Comparison of ENCODE assay signal across 14 cellular contexts in genomic region chr9:85009251-85009650, GRCh38.
DNase-seq lines count a peak whose midpoint lies in the region; ATAC-seq and TF ChIP-seq lines count a peak whose summit lies in the region.
"Had no signal": no experiment of that assay in that cellular context is flagged by ENCODE, and none has a peak within 500 bp of the region (broad histone marks: within the 10 kb centered on the region; RNA-seq: fewer than 3 reads in every experiment).

No MANE protein-coding gene starts in this region.

- no peak overlapping the region for H3K27ac ChIP-seq in mammary epithelial cell (ENCODE audit: insufficient read depth, low read depth, low read length)
- H3K27ac ChIP-seq: A549, ascending aorta, GM23248 had no signal

- BruUV-seq in mammary epithelial cell (replicated peaks; lab: Mats Ljungman, UMichigan), result no TSS peak

- no peaks in the 10 kb centered on the region for H3K9me3 ChIP-seq in mammary epithelial cell (replicated peaks; ENCODE audit: insufficient read depth, low read length)
- H3K9me3 ChIP-seq: A549, ascending aorta had no signal

- dilution Hi-C loops in mammary epithelial cell (cut with HindIII; ENCODE audit: low sequenced_read_pairs), result loop anchor here (25.0 kb wide), 1 partner anchor 253 kb away; no protein-coding TSS in a partner anchor

- peak; percentile 3 for DNase-seq in GM06990 (ENCODE audit: extremely low read depth, insufficient read length)
- peak; percentile 3 for DNase-seq in GM19238 (ENCODE audit: insufficient read length, low spot score)
- no peak for DNase-seq in mammary epithelial cell
- no peak for DNase-seq in OCI-M1 (lab: John Stamatoyannopoulos, UW)
- no peak for DNase-seq in left cardiac atrium
- DNase-seq in NCI-H1105 (lab: John Stamatoyannopoulos, UW), result no peak
- DNase-seq: DMS 273 treated with DMSO at 0.1 percent for 48 hours, endodermal cell, GM23248, NCI-H2081 had no signal

- H4K20me1 ChIP-seq in mammary epithelial cell (ENCODE audit: insufficient read depth, low read length), result no peaks in the 10 kb centered on the region

- no peak overlapping the region for H3K9ac ChIP-seq in mammary epithelial cell (ENCODE audit: insufficient read depth, low read length)
- H3K9ac ChIP-seq: GM23248 had no signal

- H3K27me3 ChIP-seq in GM06990 (replicated peaks; ENCODE audit: control insufficient read depth, insufficient read depth, low read length) (no peaks in the 10 kb centered on the region; the same call in none of the 2 replicates), mammary epithelial cell (ENCODE audit: insufficient read depth, low read length) (peaks cover 4% of the 10 kb centered on the region)
- H3K27me3 ChIP-seq: ascending aorta had no signal

- H2AFZ ChIP-seq in mammary epithelial cell (ENCODE audit: low read depth, low read length), result no peak overlapping the region
- H2AFZ ChIP-seq: GM23248 had no signal

- H3K4me1 ChIP-seq in mammary epithelial cell (ENCODE audit: insufficient read depth, low read length), result peaks cover 7% of the 10 kb centered on the region
- H3K4me1 ChIP-seq: A549, ascending aorta had no signal

- H3K36me3 ChIP-seq in GM06990 (ENCODE audit: control insufficient read depth, insufficient read depth, low read length) (no peaks in the 10 kb centered on the region), mammary epithelial cell (ENCODE audit: insufficient read depth, low read length) (no peaks in the 10 kb centered on the region)
- H3K36me3 ChIP-seq: ascending aorta had no signal

- H3K4me3 ChIP-seq in GM06990 (replicated peaks; ENCODE audit: low read depth, low read length), result no peak overlapping the region
- H3K4me3 ChIP-seq in mammary epithelial cell (replicated peaks in 1 of 3; ENCODE audit: insufficient read depth in 1 of 3, low read depth in 2 of 3, low read length in 3 of 3), result no peak overlapping the region
- H3K4me3 ChIP-seq: A549, ascending aorta, GM23248 had no signal

- in situ Hi-C loops in mammary epithelial cell (cut with MboI; ENCODE audit: low sequenced_read_pairs in 2 of 2), result no loop called here

- no peak overlapping the region for H3K4me2 ChIP-seq in mammary epithelial cell (ENCODE audit: insufficient read depth, low read depth, low read length)
- H3K4me2 ChIP-seq: A549 had no signal

- peak; percentile 78 for ATAC-seq in GM21786 (IDR thresholded peaks at IDR 0.05; ENCODE audit: unreplicated experiment)
- peak; percentile 55 for ATAC-seq in HG03196 (IDR thresholded peaks at IDR 0.05; ENCODE audit: unreplicated experiment)
- ATAC-seq in left cardiac atrium, result no peak
- ATAC-seq: A549 had no signal

- 100% methylated on average over 1 of the region's 1 CpG for WGBS in mammary epithelial cell (ENCODE audit: low coverage, missing lambda C conversion rate)

- CTCF ChIA-PET in mammary epithelial cell (lab: Charles Lee; ENCODE audit: low non-redundant PET), result no interaction called here

- no peaks in the 10 kb centered on the region for H3K79me2 ChIP-seq in mammary epithelial cell (ENCODE audit: insufficient read depth, low read length)

- TF ChIP-seq CTCF in GM06990 (IDR thresholded peaks at IDR 0.05; ENCODE audit: insufficient read depth, low read length, poor library complexity, severe bottlenecking), result no peak
- TF ChIP-seq CTCF in mammary epithelial cell (conservative IDR thresholded peaks at IDR 0.05 in 1 of 2, IDR thresholded peaks at IDR 0.05 in 1 of 2; ENCODE audit: extremely low read depth in 1 of 2, insufficient read depth in 1 of 2, low read depth in 1 of 2, low read length in 2 of 2), result no peak

- intact Hi-C loops in mammary epithelial cell (cut with micrococcal nuclease), result no loop called here
- intact Hi-C loops in left cardiac atrium (cut with DNase I), result no loop called here

Comparison
In these comparisons a context has a peak if more than half of its experiments do, and no peak if none do; other contexts are left out.
1. DNase-seq: peak in GM06990 (single experiment) and GM19238 (single experiment); none in mammary epithelial cell (single experiment), OCI-M1 (single experiment), left cardiac atrium (single experiment) and NCI-H1105 (single experiment).
2. ATAC-seq: peak in GM21786 (single experiment) and HG03196 (single experiment); none in left cardiac atrium (0 of 2).